8 cellular contexts compared by ENCODE assay signal in the genomic region with DNA sequence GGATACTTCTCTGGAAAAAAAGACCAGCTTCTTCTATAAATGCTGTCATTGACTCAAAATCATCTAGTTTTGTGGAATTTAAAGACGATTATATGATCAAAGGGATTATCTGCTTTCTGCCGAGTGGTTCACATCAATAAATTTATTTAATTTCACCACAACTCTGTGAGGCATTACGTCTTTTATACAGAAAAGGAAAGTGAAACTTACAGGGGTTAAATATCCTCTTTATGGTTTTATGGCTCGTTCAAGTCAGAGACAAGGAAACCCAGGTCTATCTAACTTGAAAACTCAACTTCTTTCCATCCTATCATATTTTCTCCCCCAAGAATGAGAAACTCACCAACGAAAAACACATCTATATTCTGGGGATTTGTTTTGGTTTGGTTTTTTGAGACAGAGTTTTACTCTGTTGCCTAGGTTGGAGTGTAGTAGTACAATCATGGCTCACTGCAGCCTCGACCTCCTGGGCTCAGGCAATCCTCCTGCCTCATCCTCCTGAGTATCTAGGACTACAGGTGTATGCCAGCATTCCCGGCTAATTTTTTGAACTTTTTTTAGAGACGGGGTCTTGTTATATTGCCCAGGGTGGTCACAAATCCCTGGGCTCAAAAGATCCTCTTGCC.
DNase-seq lines count a peak whose midpoint lies in the region; ATAC-seq and TF ChIP-seq lines count a peak whose summit lies in the region.

No MANE protein-coding gene starts in this region.

- peak overlapping the region; percentile 89 for H3K27ac Mint-ChIP-seq in activated CD8-positive, alpha-beta memory T cell treated with anti-CD3 and anti-CD28 coated beads, Interleukin-2, amount 10 ng/mL, durations not matched to agents 7 days and 5 days
- H3K27ac Mint-ChIP-seq in immature natural killer cell: peak overlapping the region; percentile 55 to 91 (median 71)

- in situ Hi-C loops in KBM-7 (cut with MboI; ENCODE audit: low pct_unique_long_range_greater_than_20kb, low sequenced_read_pairs): no loop called here

- H3K79me2 ChIP-seq in PC-9 (ENCODE audit: low read depth): no peaks in the 10 kb centered on the region

- CTCF ChIA-PET in activated CD8-positive, alpha-beta memory T cell treated with anti-CD3 and anti-CD28 coated beads, Interleukin-2, amount 10 ng/mL, durations not matched to agents 7 days and 5 days (lab: Charles Lee): no interaction called here
- CTCF ChIA-PET in PC-9 (lab: Charles Lee): no interaction called here

- H3K4me3 ChIP-seq in PC-9: no peak overlapping the region

- H3F3A ChIP-seq in PC-9 (ENCODE audit: insufficient read depth, low read depth): no peaks in the 10 kb centered on the region

- no peak for DNase-seq in activated CD8-positive, alpha-beta memory T cell treated with anti-CD3 and anti-CD28 coated beads, Interleukin-2, amount 10 ng/mL, durations not matched to agents 7 days and 5 days
- DNase-seq in activated CD8-positive, alpha-beta memory T cell treated with anti-CD3 and anti-CD28 coated beads, Interleukin-2, amount 50 U/mL, for 4 hours: no peak
- DNase-seq in PC-9 (no peak), immature natural killer cell (peak; percentile 11 to 36 (median 29)), KBM-7 (no peak), T1000 (lab: John Stamatoyannopoulos, UW) (no peak)
- no peak for DNase-seq in stimulated activated CD4-positive, alpha-beta T cell treated with anti-CD3 and anti-CD28 coated beads, Interleukin-2, amount 100 ng/mL, for 24 hours

- 0 out of 2 replicates have a peak overlapping the region, but pooled peaks have one; percentile 58 for H2AFZ ChIP-seq in PC-9

- H3K9me3 Mint-ChIP-seq in activated CD8-positive, alpha-beta memory T cell treated with anti-CD3 and anti-CD28 coated beads, Interleukin-2, amount 10 ng/mL, durations not matched to agents 7 days and 5 days (ENCODE audit: low read depth): peaks cover 2% of the 10 kb centered on the region
- peaks cover 0 to 2% (median under 1%) of the 10 kb centered on the region in 6 donors for H3K9me3 Mint-ChIP-seq in immature natural killer cell

- peak overlapping the region; percentile 74 for H3K4me3 Mint-ChIP-seq in activated CD8-positive, alpha-beta memory T cell treated with anti-CD3 and anti-CD28 coated beads, Interleukin-2, amount 10 ng/mL, durations not matched to agents 7 days and 5 days
- peak overlapping the region; percentile 82 to 94 (median 84) for H3K4me3 Mint-ChIP-seq in immature natural killer cell

- no peaks in the 10 kb centered on the region for H3K9me2 ChIP-seq in PC-9 (ENCODE audit: insufficient read depth)

- peaks cover 15% of the 10 kb centered on the region for H3K4me1 Mint-ChIP-seq in activated CD8-positive, alpha-beta memory T cell treated with anti-CD3 and anti-CD28 coated beads, Interleukin-2, amount 10 ng/mL, durations not matched to agents 7 days and 5 days
- peaks cover 16 to 19% of the 10 kb centered on the region in 2 donors for H3K4me1 Mint-ChIP-seq in immature natural killer cell

- H4K20me1 ChIP-seq in PC-9 (ENCODE audit: insufficient read depth): no peaks in the 10 kb centered on the region

- intact Hi-C loops in PC-9 (cut with micrococcal nuclease; ENCODE audit: unreplicated experiment): no loop called here

- H3K36me3 Mint-ChIP-seq in activated CD8-positive, alpha-beta memory T cell treated with anti-CD3 and anti-CD28 coated beads, Interleukin-2, amount 10 ng/mL, durations not matched to agents 7 days and 5 days: peaks cover 12% of the 10 kb centered on the region
- no peaks in the 10 kb centered on the region for H3K36me3 Mint-ChIP-seq in immature natural killer cell

- no peak for TF ChIP-seq CTCF in PC-9 (conservative IDR thresholded peaks at IDR 0.05)

- ATAC-seq in activated CD8-positive, alpha-beta memory T cell treated with anti-CD3 and anti-CD28 coated beads, Interleukin-2, amount 10 ng/mL, durations not matched to agents 7 days and 5 days: peak; percentile 96
- peak; percentile 80 for ATAC-seq in HG02840 (IDR thresholded peaks at IDR 0.05; ENCODE audit: low FRiP score, unreplicated experiment)

- H3K27me3 ChIP-seq in PC-9 (ENCODE audit: insufficient read depth, low read depth): no peaks in the 10 kb centered on the region

- BruUV-seq in PC-9 (replicated peaks; lab: Mats Ljungman, UMichigan): no TSS peak

- no peaks in the 10 kb centered on the region for H3K27me3 Mint-ChIP-seq in activated CD8-positive, alpha-beta memory T cell treated with anti-CD3 and anti-CD28 coated beads, Interleukin-2, amount 10 ng/mL, durations not matched to agents 7 days and 5 days
- H3K27me3 Mint-ChIP-seq in immature natural killer cell (ENCODE audit: low read depth in 3 of 3): no peaks in the 10 kb centered on the region

- H3K9me3 ChIP-seq in PC-9 (ENCODE audit: insufficient read depth, low read depth): no peaks in the 10 kb centered on the region; the same call in 1 of the 2 replicates

- H3K36me3 ChIP-seq in PC-9 (ENCODE audit: low read depth): no peaks in the 10 kb centered on the region

- H3K4me2 ChIP-seq in PC-9: peak overlapping the region; percentile 26; the same call in 1 of the 2 replicates

- no peak overlapping the region for H3K27ac ChIP-seq in PC-9

- H3K4me1 ChIP-seq in PC-9 (replicated peaks; ENCODE audit: insufficient read depth): no peaks in the 10 kb centered on the region

- POLR2A ChIA-PET in PC-9 (lab: Charles Lee; ENCODE audit: unreplicated experiment): no interaction called here

Comparison
In these comparisons a context has a peak if more than half of its experiments do, and no peak if none do; other contexts are left out.
1. DNase-seq: peak in immature natural killer cell (3 of 3); none in activated CD8-positive, alpha-beta memory T cell treated with anti-CD3 and anti-CD28 coated beads, Interleukin-2, amount 10 ng/mL, durations not matched to agents 7 days and 5 days (single experiment), activated CD8-positive, alpha-beta memory T cell treated with anti-CD3 and anti-CD28 coated beads, Interleukin-2, amount 50 U/mL, for 4 hours (single experiment), PC-9 (0 of 2), KBM-7 (single experiment), T1000 (single experiment) and stimulated activated CD4-positive, alpha-beta T cell treated with anti-CD3 and anti-CD28 coated beads, Interleukin-2, amount 100 ng/mL, for 24 hours (0 of 2).